8 cellular contexts compared by ENCODE assay signal in genomic region chr1:246931549-246932365, GRCh38. TPM values are rescaled to one million over a fixed set of nuclear protein-coding genes. Genes with fewer than 3 reads are reported as not detected.
DNase-seq lines count a peak whose midpoint lies in the region; ATAC-seq and TF ChIP-seq lines count a peak whose summit lies in the region.

Gene AHCTF1, minus strand, starts transcription at chr1:246931948. Its CDS starts 13,578 bp downstream, at chr1:246918370.

- no peaks in the 10 kb centered on the region for H3K9me3 Mint-ChIP-seq in activated naive CD8-positive, alpha-beta T cell treated with anti-CD3 and anti-CD28 coated beads, Interleukin-2, amount 50 U/mL, for 24 hours

- peak; percentile 97 to 99 for TF ChIP-seq POLR2A in tibial nerve (IDR thresholded peaks at IDR 0.05)

- H2AFZ ChIP-seq in parathyroid adenoma: peak within 1 kb of the TSS; percentile 91

- peak within 1 kb of the TSS; percentile 81 for H3K4me2 ChIP-seq in parathyroid adenoma (ENCODE audit: low read length)

- 0% methylated on average over 49 to 89 of the region's 90 CpGs for WGBS in tibial nerve, 2 donors

- H3K4me3 ChIP-seq in GM12865 (ENCODE audit: low read depth, low read length) (peak within 1 kb of the TSS; percentile 62), parathyroid adenoma (ENCODE audit: low read depth, low read length) (peak within 1 kb of the TSS; percentile 76), tibial nerve (peak within 1 kb of the TSS; percentile 93 to 98 (median 96))

- H3K4me3 Mint-ChIP-seq in activated naive CD8-positive, alpha-beta T cell treated with anti-CD3 and anti-CD28 coated beads, Interleukin-2, amount 50 U/mL, for 24 hours: peak within 1 kb of the TSS; percentile 98

- TF ChIP-seq CTCF in GM12865 (IDR thresholded peaks at IDR 0.05; ENCODE audit: insufficient read depth, low read depth, low read length, missing control alignments) (no peak), parathyroid adenoma (IDR thresholded peaks at IDR 0.05) (no peak), tibial nerve (IDR thresholded peaks at IDR 0.05) (peak in 1 of 5 experiments; percentile 50)

- H3K9me3 ChIP-seq in parathyroid adenoma (ENCODE audit: control insufficient read depth, low read length) (no peaks in the 10 kb centered on the region), tibial nerve (no peaks in the 10 kb centered on the region)

- H3K4me1 ChIP-seq in parathyroid adenoma (no peaks in the 10 kb centered on the region), tibial nerve (peaks cover 0 to 33% (median 17%) of the 10 kb centered on the region in 4 donors)

- H3K27me3 ChIP-seq in parathyroid adenoma (ENCODE audit: control insufficient read depth, insufficient read depth, low read length) (no peaks in the 10 kb centered on the region), tibial nerve (no peaks in the 10 kb centered on the region)

- DNase-seq in GM12865 (ENCODE audit: low read depth) (peak; percentile 98), NCI-H1417 treated with DMSO at 0.1 percent for 48 hours (lab: John Stamatoyannopoulos, UW) (peak; percentile 91), SW480 (ENCODE audit: low spot score) (peak; percentile 97), Right ventricle myocardium superior (peak; percentile 97), tibial nerve (ENCODE audit: low spot score in 2 of 2) (peak; percentile 94 to 95)
- DNase-seq in activated naive CD8-positive, alpha-beta T cell treated with anti-CD3 and anti-CD28 coated beads, Interleukin-2, amount 50 U/mL, for 24 hours: peak; percentile 93

- peaks cover 8% of the 10 kb centered on the region for H3K79me2 ChIP-seq in parathyroid adenoma

- peak; percentile 66 to 100 for TF ChIP-seq EP300 in tibial nerve (IDR thresholded peaks at IDR 0.05)

- peak within 1 kb of the TSS; percentile 97 for H3K27ac Mint-ChIP-seq in activated naive CD8-positive, alpha-beta T cell treated with anti-CD3 and anti-CD28 coated beads, Interleukin-2, amount 50 U/mL, for 24 hours

- H3K9ac ChIP-seq in parathyroid adenoma: peak within 1 kb of the TSS; percentile 72

- H3K36me3 Mint-ChIP-seq in activated naive CD8-positive, alpha-beta T cell treated with anti-CD3 and anti-CD28 coated beads, Interleukin-2, amount 50 U/mL, for 24 hours (ENCODE audit: low read depth): peaks cover 34% of the 10 kb centered on the region

- ATAC-seq in HG02763 (IDR thresholded peaks at IDR 0.05; ENCODE audit: unreplicated experiment) (peak; percentile 93), Right ventricle myocardium superior (ENCODE audit: poor library complexity) (peak; percentile 98)
- peak; percentile 96 for ATAC-seq in activated naive CD8-positive, alpha-beta T cell treated with anti-CD3 and anti-CD28 coated beads, Interleukin-2, amount 50 U/mL, for 24 hours

- no peaks in the 10 kb centered on the region for H3K27me3 Mint-ChIP-seq in activated naive CD8-positive, alpha-beta T cell treated with anti-CD3 and anti-CD28 coated beads, Interleukin-2, amount 50 U/mL, for 24 hours

- H3K36me3 ChIP-seq in parathyroid adenoma (ENCODE audit: control insufficient read depth, insufficient read depth, low read length) (no peaks in the 10 kb centered on the region), tibial nerve (peaks cover 0 to 16% (median 0%) of the 10 kb centered on the region in 3 donors)

- peaks cover 29% of the 10 kb centered on the region for H3K4me1 Mint-ChIP-seq in activated naive CD8-positive, alpha-beta T cell treated with anti-CD3 and anti-CD28 coated beads, Interleukin-2, amount 50 U/mL, for 24 hours

- intact Hi-C loops in Right ventricle myocardium superior (cut with DNase I): no loop called here

- H3K27ac ChIP-seq in parathyroid adenoma (peak within 1 kb of the TSS; percentile 88), tibial nerve (peak within 1 kb of the TSS; percentile 92 to 99 (median 96))

RNA-seq across cellular contexts. Expression of gene AHCTF1, which starts in this region (rescaled TPM):
- total RNA-seq in Right ventricle myocardium superior (19.7 TPM), tibial nerve (10 to 100 TPM; 41.2 to 67.1 (median 45.6) TPM)

Comparison
In these comparisons a context has a peak if more than half of its experiments do, and no peak if none do; other contexts are left out.
1. Peak in every context shown above with its lines: DNase-seq, ATAC-seq, H3K4me3 ChIP-seq and H3K27ac ChIP-seq.